8 cellular contexts compared by ENCODE assay signal in genomic region chr4:67700874-67701850, GRCh38. TPM values are rescaled to one million over a fixed set of nuclear protein-coding genes. Genes with fewer than 3 reads are reported as not detected.
DNase-seq lines count a peak whose midpoint lies in the region; ATAC-seq, FAIRE-seq and TF ChIP-seq lines count a peak whose summit lies in the region.

Gene UBA6, minus strand, starts transcription at chr4:67701155. Its CDS starts 36 bp downstream, at chr4:67701119.

- H3F3A ChIP-seq in smooth muscle cell (ENCODE audit: low read depth): no peaks in the 10 kb centered on the region

- peak; percentile 40 for TF ChIP-seq CTCF in AG09309 (IDR thresholded peaks at IDR 0.05; ENCODE audit: control insufficient read depth, insufficient read depth, low read depth, low read length, missing control alignments)
- 0 out of 2 replicates have a peak, but pooled peaks have one; percentile 0 for TF ChIP-seq CTCF in WI38 (IDR thresholded peaks at IDR 0.05; ENCODE audit: low read depth, low read length)
- peak; percentile 51 for TF ChIP-seq CTCF in bronchial epithelial cell (IDR thresholded peaks at IDR 0.05; ENCODE audit: insufficient read depth, low read length, severe bottlenecking)
- TF ChIP-seq CTCF in smooth muscle cell (IDR thresholded peaks at IDR 0.05; ENCODE audit: borderline replicate concordance, insufficient read depth, poor library complexity, severe bottlenecking): peak; percentile 39

- H3K4me3 ChIP-seq in AG09309 (ENCODE audit: control insufficient read depth, low read depth, low read length) (peak within 1 kb of the TSS; percentile 61), WI38 (ENCODE audit: low read depth, low read length) (peak within 1 kb of the TSS; percentile 94), bronchial epithelial cell (ENCODE audit: low read depth, low read length) (peak within 1 kb of the TSS; percentile 95), smooth muscle cell (peak within 1 kb of the TSS; percentile 94)

- H4K20me1 ChIP-seq in smooth muscle cell (ENCODE audit: low read depth): peaks cover 15% of the 10 kb centered on the region

- H3K36me3 ChIP-seq in bronchial epithelial cell (ENCODE audit: control insufficient read depth, insufficient read depth, low read length) (no peaks in the 10 kb centered on the region), smooth muscle cell (ENCODE audit: low read depth) (no peaks in the 10 kb centered on the region)

- H3K9me3 ChIP-seq in smooth muscle cell (replicated peaks; ENCODE audit: low read depth): no peaks in the 10 kb centered on the region

- H2AFZ ChIP-seq in smooth muscle cell (ENCODE audit: low read depth): peak within 1 kb of the TSS; percentile 71

- peak; percentile 98 for ATAC-seq in GM18909 (IDR thresholded peaks at IDR 0.05; ENCODE audit: poor library complexity, unreplicated experiment)
- ATAC-seq in HG03175 (IDR thresholded peaks at IDR 0.05; ENCODE audit: unreplicated experiment): peak; percentile 98

- WGBS in smooth muscle cell (ENCODE audit: low lambda C conversion rate): 2% methylated on average over 40 of the region's 55 CpGs

- peak within 1 kb of the TSS; percentile 97 for H3K4me2 ChIP-seq in smooth muscle cell

- peak within 1 kb of the TSS; percentile 97 for H3K9ac ChIP-seq in smooth muscle cell (ENCODE audit: low read depth)

- DNase-seq in AG09309 (ENCODE audit: low read depth) (peak; percentile 78), NCI-H2227 treated with DMSO at 0.1 percent for 48 hours (lab: John Stamatoyannopoulos, UW) (peak; percentile 89), bronchial epithelial cell (ENCODE audit: low read depth) (peak; percentile 92), iPS-NIHi7 (ENCODE audit: extremely low spot score) (peak; percentile 98), smooth muscle cell (lab: John Stamatoyannopoulos, UW; ENCODE audit: unreplicated experiment) (peak; percentile 83)

- FAIRE-seq in bronchial epithelial cell (lab: Jason Lieb, UNC): peak; percentile 23

- peaks cover 25% of the 10 kb centered on the region for H3K4me1 ChIP-seq in smooth muscle cell (ENCODE audit: low read depth)

- peaks cover 68% of the 10 kb centered on the region for H3K79me2 ChIP-seq in smooth muscle cell (ENCODE audit: low read depth)

- peak within 1 kb of the TSS; percentile 83 for H3K27ac ChIP-seq in smooth muscle cell (ENCODE audit: low read depth)

- no peaks in the 10 kb centered on the region for H3K27me3 ChIP-seq in bronchial epithelial cell (ENCODE audit: control insufficient read depth, insufficient read depth, low read length)
- no peaks in the 10 kb centered on the region for H3K27me3 ChIP-seq in smooth muscle cell (ENCODE audit: low read depth)

RNA-seq across cellular contexts. Expression of gene UBA6, which starts in this region (rescaled TPM):
- 92.9 and 145 TPM in 2 replicates for total RNA-seq in bronchial epithelial cell
- total RNA-seq in smooth muscle cell: 252 and 271 TPM in 2 replicates
- polyA plus RNA-seq in smooth muscle cell: 15.7 and 17.0 TPM in 2 replicates

Comparison
In these comparisons a context has a peak if more than half of its experiments do, and no peak if none do; other contexts are left out.
1. Peak in every context shown above with its lines: DNase-seq, ATAC-seq, H3K4me3 ChIP-seq and H3K27ac ChIP-seq.
2. CTCF ChIP-seq: peak in every context shown above with its lines; median percentile 51 in bronchial epithelial cell; 40 in AG09309; 39 in smooth muscle cell; 0 in WI38.